2 cellular contexts compared by ENCODE assay signal in genomic region chr7:143745340-143745739, GRCh38. TPM values are rescaled to one million over a fixed set of nuclear protein-coding genes. Genes with fewer than 3 reads are reported as not detected.
"Had no signal": no experiment of that assay in that cellular context is flagged by ENCODE, and none has a peak within 500 bp of the region (broad histone marks: within the 10 kb centered on the region; RNA-seq: fewer than 3 reads in every experiment).

No MANE protein-coding gene starts in this region.

RNA-seq across cellular contexts. Expression of gene CTAGE6, which starts 12.2 kb away (rescaled TPM):
- total RNA-seq: cardiac septum, endodermal cell had no signal
